In the genomic region with DNA sequence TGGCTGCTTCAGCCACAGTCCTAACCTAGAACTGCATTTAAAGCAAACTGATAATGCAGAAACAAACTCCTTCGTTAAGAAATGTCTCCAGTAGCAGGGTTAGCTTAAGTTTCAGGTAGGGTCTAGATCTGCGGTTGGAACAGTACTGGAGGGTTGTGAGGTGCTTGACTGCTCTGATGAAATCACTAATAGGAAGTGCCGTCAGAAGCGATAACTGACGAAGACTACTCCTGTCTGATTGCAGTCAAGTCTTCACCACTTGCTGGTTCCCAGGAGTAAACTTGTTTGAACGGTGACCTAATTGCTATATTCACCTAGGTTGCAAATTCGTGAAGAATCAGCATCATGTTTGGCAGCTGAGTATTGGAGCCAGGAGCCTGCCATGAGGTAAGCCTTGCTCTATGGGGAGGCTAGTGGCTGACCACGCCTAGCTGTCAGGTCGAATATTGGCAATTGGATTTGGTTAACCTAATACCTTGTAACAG, we compare ENCODE assay signal across 8 cellular contexts. TPM values are rescaled to one million over a fixed set of nuclear protein-coding genes. Genes with fewer than 3 reads are reported as not detected.
DNase-seq lines count a peak whose midpoint lies in the region; ATAC-seq and TF ChIP-seq lines count a peak whose summit lies in the region.

No MANE protein-coding gene starts in this region.

- H3K4me3 ChIP-seq in SU-DHL-6 (ENCODE audit: insufficient read depth, low read length, poor library complexity, severe bottlenecking) (peak overlapping the region; percentile 94), ovary (peak overlapping the region; percentile 63)

- ATAC-seq in HG02610 (IDR thresholded peaks at IDR 0.05; ENCODE audit: unreplicated experiment) (no peak), GM18861 (IDR thresholded peaks at IDR 0.05; ENCODE audit: unreplicated experiment) (no peak)

- 6 to 12% (median 8%) methylated on average over 9 of the region's 9 CpGs for WGBS in ovary, 3 donors

- DNase-seq in SIG-M5 treated with dmso at 0.1 percent for 504 hours (lab: John Stamatoyannopoulos, UW; ENCODE audit: unreplicated experiment) = peak; percentile 69
- no peak for DNase-seq in SIG-M5 (lab: John Stamatoyannopoulos, UW)
- DNase-seq in epithelial cell of prostate (ENCODE audit: low read depth, low spot score) = no peak
- no peak for DNase-seq in ovary
- no peak for DNase-seq in occipital lobe (lab: John Stamatoyannopoulos, UW)

- peaks cover 30% of the 10 kb centered on the region for H3K36me3 ChIP-seq in SU-DHL-6 (ENCODE audit: low read length)
- H3K36me3 ChIP-seq in ovary = no peaks in the 10 kb centered on the region

- H3K4me2 ChIP-seq in SU-DHL-6 (ENCODE audit: low read depth, low read length, poor library complexity, severe bottlenecking) = peak overlapping the region; percentile 78

- no peaks in the 10 kb centered on the region; the same call in 1 of the 2 replicates for H4K20me1 ChIP-seq in SU-DHL-6 (ENCODE audit: low read depth, low read length)

- TF ChIP-seq POLR2A in ovary (IDR thresholded peaks at IDR 0.05) = no peak

- H3K4me1 ChIP-seq in ovary (ENCODE audit: insufficient read depth) = peaks cover 15% of the 10 kb centered on the region

- no peaks in the 10 kb centered on the region for H3K9me2 ChIP-seq in SU-DHL-6 (replicated peaks; ENCODE audit: insufficient read depth, low read length)

- intact Hi-C loops in ovary (cut with DNase I) = loop anchor here in 2 of 4 donors (5.0 to 10.0 kb wide), 2 partner anchors 47 to 55 kb away; partner anchors contain the start of gene UBB (in 1 of the 2)

- TF ChIP-seq CTCF in SU-DHL-6 (IDR thresholded peaks at IDR 0.05; ENCODE audit: insufficient read depth, low read length, poor library complexity, severe bottlenecking) = no peak
- TF ChIP-seq CTCF in ovary (IDR thresholded peaks at IDR 0.05) = no peak

- no peak for TF ChIP-seq EP300 in ovary (IDR thresholded peaks at IDR 0.05)

- peak overlapping the region; percentile 80 for H3K27ac ChIP-seq in SU-DHL-6 (ENCODE audit: low read depth, low read length)
- peak overlapping the region; percentile 95 for H3K27ac ChIP-seq in epithelial cell of prostate
- H3K27ac ChIP-seq in ovary = no peak overlapping the region

- peaks cover 55% of the 10 kb centered on the region for H3F3A ChIP-seq in SU-DHL-6 (ENCODE audit: insufficient read depth)

- H3K9ac ChIP-seq in SU-DHL-6 (ENCODE audit: low read length) = peak overlapping the region; percentile 99

- no peaks in the 10 kb centered on the region for H3K27me3 ChIP-seq in SU-DHL-6 (ENCODE audit: low read length)
- H3K27me3 ChIP-seq in ovary = no peaks in the 10 kb centered on the region

- peaks cover 27% of the 10 kb centered on the region for H3K79me2 ChIP-seq in SU-DHL-6 (ENCODE audit: insufficient read depth, low read length)

- no peaks in the 10 kb centered on the region for H3K9me3 ChIP-seq in SU-DHL-6 (ENCODE audit: insufficient read depth, low read length)
- no peaks in the 10 kb centered on the region for H3K9me3 ChIP-seq in ovary

- H2AFZ ChIP-seq in SU-DHL-6 (ENCODE audit: low read depth, low read length, severe bottlenecking) = no peak overlapping the region

RNA-seq across cellular contexts. Expression of gene TRPV2, which starts 24.5 kb away (rescaled TPM):
- total RNA-seq in ovary (10 to 100 TPM in 5 of 7 donors, 1 to 10 TPM in 2; 8.7 to 40.4 (median 13.0) TPM), occipital lobe (2.0 TPM)
- 10 to 100 TPM; 11.5 to 13.1 TPM for polyA plus RNA-seq in ovary

RNA-seq across cellular contexts. Expression of gene LRRC75A, which starts 52.1 kb away (rescaled TPM):
- total RNA-seq in ovary = 1 to 10 TPM; 1.0 to 8.1 (median 4.1) TPM
- 10 to 100 TPM in 1 of 2 donors, 1 to 10 TPM in 1; 2.2 to 12.5 TPM for polyA plus RNA-seq in ovary
- total RNA-seq in occipital lobe = 5.6 TPM

RNA-seq across cellular contexts. Expression of gene UBB, which starts 59.0 kb away (rescaled TPM):
- total RNA-seq in ovary = 100 to 1,000 TPM; 445 to 993 (median 806) TPM
- polyA plus RNA-seq in ovary = 1,000 to 10,000 TPM in 1 of 2 donors, 100 to 1,000 TPM in 1; 775 to 1,551 TPM
- total RNA-seq in occipital lobe = 972 TPM

Comparison
In these comparisons a context has a peak if more than half of its experiments do, and no peak if none do; other contexts are left out.
1. H3K27ac ChIP-seq: peak in SU-DHL-6 (single experiment) and epithelial cell of prostate (single experiment); none in ovary (0 of 2).